Comparison of ENCODE assay signal across 8 cellular contexts in the genomic region with DNA sequence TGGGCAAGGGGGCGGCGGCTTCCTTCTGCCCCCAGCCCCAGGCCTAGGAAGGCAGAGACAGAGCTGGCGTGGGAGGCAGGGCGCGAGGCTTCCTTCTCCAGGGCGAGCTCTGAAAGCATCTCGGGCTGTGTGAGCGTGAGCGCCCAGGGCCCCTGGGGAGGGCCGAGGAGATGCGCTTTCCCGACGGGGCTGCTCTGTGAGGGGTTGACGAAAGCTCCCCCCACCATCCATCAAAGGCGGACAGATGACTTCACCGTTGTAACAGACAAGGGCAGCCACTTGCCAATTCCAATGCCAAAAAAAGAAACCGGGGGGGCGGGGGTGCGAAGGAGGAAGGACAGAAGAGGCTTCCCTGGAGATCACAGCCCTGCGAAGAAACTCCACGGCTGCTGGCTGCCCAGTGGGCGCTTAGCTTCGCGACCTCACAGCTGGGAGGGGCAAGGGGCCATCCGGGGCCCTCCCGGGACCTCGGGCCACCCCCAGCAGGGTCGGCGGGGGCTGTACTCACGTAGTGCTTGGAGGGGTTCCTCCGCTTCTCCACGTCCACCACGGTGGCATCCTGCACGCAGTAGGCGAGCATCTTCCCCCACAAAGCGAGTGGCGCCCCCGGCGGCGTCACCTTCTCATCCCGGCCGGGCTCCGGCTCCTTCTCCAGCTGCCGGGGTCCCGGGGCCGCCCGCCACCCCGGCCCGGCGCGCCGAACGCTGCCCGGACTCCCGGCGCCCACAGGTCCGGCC. TPM values are rescaled to one million over a fixed set of nuclear protein-coding genes. Genes with fewer than 3 reads are reported as not detected.
A peak's percentile ranks its signal among the peaks of the same experiment; 100 is the strongest.
DNase-seq lines count a peak whose midpoint lies in the region; ATAC-seq and TF ChIP-seq lines count a peak whose summit lies in the region.

No MANE protein-coding gene starts in this region.

- H3K4me1 ChIP-seq in right atrium auricular region, result peaks cover 0 to 57% of the 10 kb centered on the region in 2 donors

- H3K4me1 Mint-ChIP-seq in activated naive CD8-positive, alpha-beta T cell (ENCODE audit: low read depth), result peaks cover 15% of the 10 kb centered on the region

- ATAC-seq in GM21717 (IDR thresholded peaks at IDR 0.05; ENCODE audit: unreplicated experiment) (no peak), GM18867 (IDR thresholded peaks at IDR 0.05; ENCODE audit: unreplicated experiment) (no peak), HG02678 (IDR thresholded peaks at IDR 0.05; ENCODE audit: unreplicated experiment) (no peak)

- H3K9me3 Mint-ChIP-seq in activated naive CD8-positive, alpha-beta T cell (ENCODE audit: low read depth), result no peaks in the 10 kb centered on the region

- H3K36me3 Mint-ChIP-seq in activated naive CD8-positive, alpha-beta T cell, result no peaks in the 10 kb centered on the region

- DNase-seq in AG20443 (ENCODE audit: low spot score) (peak; percentile 51), right atrium auricular region (ENCODE audit: low spot score) (no peak), retinal pigment epithelial cell (ENCODE audit: low read depth) (no peak)
- no peak for DNase-seq in Jurkat, Clone E6-1 (ENCODE audit: low read depth, low spot score)

- H3K27ac Mint-ChIP-seq in activated naive CD8-positive, alpha-beta T cell, result no peak overlapping the region

- H3K36me3 ChIP-seq in right atrium auricular region, result no peaks in the 10 kb centered on the region

- peak overlapping the region; percentile 88 for H3K4me3 Mint-ChIP-seq in activated naive CD8-positive, alpha-beta T cell

- peak overlapping the region; percentile 65 to 78 for H3K27ac ChIP-seq in right atrium auricular region

- H3K27me3 Mint-ChIP-seq in activated naive CD8-positive, alpha-beta T cell, result peaks cover 21% of the 10 kb centered on the region

- TF ChIP-seq CTCF in right atrium auricular region (IDR thresholded peaks at IDR 0.05) (no peak), retinal pigment epithelial cell (conservative IDR thresholded peaks at IDR 0.05; ENCODE audit: low read depth, low read length) (peak; percentile 27)

- H3K27me3 ChIP-seq in right atrium auricular region, result no peaks in the 10 kb centered on the region

- H3K4me3 ChIP-seq in Jurkat, Clone E6-1 (ENCODE audit: low read length), result peak overlapping the region; percentile 20; the same call in 1 of the 2 replicates
- peak overlapping the region; percentile 50 to 76 for H3K4me3 ChIP-seq in right atrium auricular region
- peak overlapping the region; percentile 38 for H3K4me3 ChIP-seq in retinal pigment epithelial cell (ENCODE audit: low read length)

- no peaks in the 10 kb centered on the region for H3K9me3 ChIP-seq in right atrium auricular region

RNA-seq across cellular contexts. Expression of gene SH3PXD2A, which starts 0.5 kb away (rescaled TPM):
- 16.9 TPM for polyA plus RNA-seq in Jurkat, Clone E6-1 (2012; ENCODE audit: insufficient read depth, insufficient read length)
- 10 to 100 TPM; 14.6 to 18.2 TPM for total RNA-seq in right atrium auricular region
